Comparison of ENCODE assay signal across 10 cellular contexts in the genomic region with DNA sequence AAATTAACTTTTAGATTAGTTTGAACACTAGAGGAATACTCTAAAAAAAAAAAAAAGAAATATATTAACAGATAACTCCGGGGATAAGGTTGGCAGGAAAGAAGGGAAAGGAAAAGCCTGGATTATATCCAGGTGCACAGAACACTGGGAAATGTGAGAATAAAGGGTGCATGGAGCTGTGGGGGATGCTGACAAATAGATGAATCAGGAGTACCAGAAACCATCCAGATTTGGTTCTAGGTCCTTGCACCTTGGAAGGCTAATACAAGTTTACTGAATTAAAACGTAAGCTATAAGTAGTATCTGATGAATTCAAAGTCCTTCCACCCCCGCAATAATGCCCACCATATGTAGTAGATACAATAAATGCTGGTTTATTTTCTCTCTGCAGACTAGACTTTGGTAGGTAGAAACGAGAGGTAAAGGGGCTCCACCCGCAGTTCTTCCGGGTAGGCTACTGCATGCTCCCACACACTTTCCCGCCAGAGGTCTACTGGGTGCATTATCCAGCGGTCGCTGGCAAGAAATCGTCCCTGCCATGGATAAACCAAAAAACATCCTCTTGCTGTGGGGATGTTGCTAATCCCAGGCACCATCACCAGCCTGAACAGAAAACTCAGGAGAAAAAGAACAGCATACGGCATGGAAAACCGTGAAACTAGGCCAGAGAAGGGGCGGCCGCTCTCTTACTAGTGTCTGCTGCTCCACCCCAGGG. TPM values are rescaled to one million over a fixed set of nuclear protein-coding genes. Genes with fewer than 3 reads are reported as not detected.
DNase-seq lines count a peak whose midpoint lies in the region; ATAC-seq, FAIRE-seq and TF ChIP-seq lines count a peak whose summit lies in the region.
"Had no signal": no experiment of that assay in that cellular context is flagged by ENCODE, and none has a peak within 500 bp of the region (broad histone marks: within the 10 kb centered on the region; RNA-seq: fewer than 3 reads in every experiment).

No MANE protein-coding gene starts in this region.

- H4K20me1 ChIP-seq in H1 (replicated peaks in 1 of 2; ENCODE audit: control insufficient read depth in 1 of 2, insufficient read depth in 2 of 2, low read length in 2 of 2): no peaks in the 10 kb centered on the region

- no peak overlapping the region for H2AK5ac ChIP-seq in H1 (ENCODE audit: low read depth, low read length)

- H2BK120ac ChIP-seq in H1 (replicated peaks; ENCODE audit: low read depth, low read length): no peak overlapping the region

- no peak for FAIRE-seq in H1 (lab: Jason Lieb, UNC)

- peaks cover 19% of the 10 kb centered on the region; the same call in 1 of the 2 replicates for H3K23me2 ChIP-seq in H1 (ENCODE audit: low read depth, low read length)

- H3K23ac ChIP-seq in H1 (ENCODE audit: insufficient read length): no peak overlapping the region

- H3K27ac Mint-ChIP-seq in naive B cell: no peak overlapping the region
- H3K27ac Mint-ChIP-seq in activated naive CD4-positive, alpha-beta T cell treated with anti-CD3 and anti-CD28 coated beads, Interleukin-2, amount 50 U/mL, for 72 hours: no peak overlapping the region

- peaks cover 15 to 19% (median 16%) of the 10 kb centered on the region in 3 donors for H3K4me1 Mint-ChIP-seq in naive B cell

- peak overlapping the region; percentile 91 for H2AFZ ChIP-seq in H1 (ENCODE audit: low read length)

- H2BK5ac ChIP-seq in H1 (ENCODE audit: low read depth, low read length): no peak overlapping the region; the same call in 1 of the 2 replicates

- no peak overlapping the region for H2BK20ac ChIP-seq in H1 (ENCODE audit: low read length)

- no peak overlapping the region; the same call in 1 of the 2 replicates for H3K18ac ChIP-seq in H1 (ENCODE audit: extremely low read depth, low read length)

- ATAC-seq in Right ventricle myocardium superior (ENCODE audit: poor library complexity) (no peak), naive B cell (ENCODE audit: low read depth in 2 of 2) (no peak), HG03095 (IDR thresholded peaks at IDR 0.05; ENCODE audit: unreplicated experiment) (no peak)
- no peak for ATAC-seq in activated naive CD4-positive, alpha-beta T cell treated with anti-CD3 and anti-CD28 coated beads, Interleukin-2, amount 50 U/mL, for 72 hours

- H3K9me3 ChIP-seq in right atrium auricular region: peaks cover 0 to 6% of the 10 kb centered on the region in 2 donors
- H3K9me3 ChIP-seq in H1 (ENCODE audit: insufficient read depth in 2 of 2, low read depth in 1 of 2, low read length in 1 of 2): no peaks in the 10 kb centered on the region

- no peak overlapping the region for H2BK15ac ChIP-seq in H1 (ENCODE audit: low read length)

- H3K14ac ChIP-seq in H1 (ENCODE audit: insufficient read length): no peak overlapping the region

- no peak overlapping the region for H4K91ac ChIP-seq in H1 (replicated peaks; ENCODE audit: insufficient read length, low read length)

- no peaks in the 10 kb centered on the region for H3K36me3 Mint-ChIP-seq in naive B cell
- H3K36me3 Mint-ChIP-seq in activated naive CD4-positive, alpha-beta T cell treated with anti-CD3 and anti-CD28 coated beads, Interleukin-2, amount 50 U/mL, for 72 hours: no peaks in the 10 kb centered on the region

- no peak overlapping the region for H2BK12ac ChIP-seq in H1 (ENCODE audit: low read depth, low read length)

- H3K56ac ChIP-seq in H1 (replicated peaks; ENCODE audit: insufficient read length, low read depth, low read length): no peak overlapping the region

- no peak overlapping the region for H3K4ac ChIP-seq in H1 (replicated peaks; ENCODE audit: insufficient read length, low read depth, low read length)

- peaks cover 0 to 18% of the 10 kb centered on the region in 2 donors for H3K4me1 ChIP-seq in right atrium auricular region
- peaks cover 0 to 3% (median 0%) of the 10 kb centered on the region in 4 experiments; a peak in 1 of 7 replicates for H3K4me1 ChIP-seq in H1 (replicated peaks in 1 of 4; ENCODE audit: control insufficient read depth in 3 of 4, insufficient read depth in 4 of 4, low read length in 3 of 4)

- H3K4me3 ChIP-seq in right atrium auricular region: peak overlapping the region; percentile 62 to 78
- peak overlapping the region; percentile 61 to 77 (median 76) for H3K4me3 ChIP-seq in H1 (ENCODE audit: extremely low read depth in 1 of 4, insufficient read depth in 2 of 4, low read depth in 3 of 4, low read length in 4 of 4)

- no peaks in the 10 kb centered on the region for H3K79me1 ChIP-seq in H1 (ENCODE audit: low read depth, low read length)

- H3K9me3 Mint-ChIP-seq in naive B cell: peaks cover 0 to 6% (median 3%) of the 10 kb centered on the region in 7 donors
- H3K9me3 Mint-ChIP-seq in activated naive CD4-positive, alpha-beta T cell treated with anti-CD3 and anti-CD28 coated beads, Interleukin-2, amount 50 U/mL, for 72 hours: no peaks in the 10 kb centered on the region

- H3K27me3 ChIP-seq in right atrium auricular region: no peaks in the 10 kb centered on the region
- H3K27me3 ChIP-seq in H1 (replicated peaks in 1 of 4; ENCODE audit: control insufficient read depth in 3 of 4, extremely low read depth in 1 of 4, insufficient read depth in 3 of 4, low read length in 3 of 4): peaks cover 0 to 32% (median 26%) of the 10 kb centered on the region in 4 experiments; a peak in 6 of 7 replicates

- H4K5ac ChIP-seq in H1 (ENCODE audit: insufficient read length, low read depth, low read length): no peak overlapping the region

- CTCF ChIA-PET in H1 (lab: Charles Lee; ENCODE audit: partially characterized antibody): no interaction called here

- TF ChIP-seq RAD21 in H1 (IDR thresholded peaks at IDR 0.05 in 1 of 2, conservative IDR thresholded peaks at IDR 0.05 in 1 of 2; ENCODE audit: low read depth in 2 of 2, low read length in 2 of 2): no peak

- 40% methylated on average over 11 of the region's 14 CpGs; no CpG with 5 or more reads in 1 of the 2 experiments for WGBS in H1 (ENCODE audit: extremely low coverage in 1 of 2, insufficient coverage in 1 of 2, insufficient read length in 1 of 2, insufficient replicate concordance in 2 of 2, low coverage in 1 of 2, low lambda C conversion rate in 2 of 2, missing lambda C conversion rate in 1 of 2), 2 experiments

- TF ChIP-seq POLR2A in H1 (IDR thresholded peaks at IDR 0.05; ENCODE audit: control extremely low read depth in 1 of 2, low read depth in 2 of 2, low read length in 2 of 2): no peak

- no peak for TF ChIP-seq EP300 in H1 (IDR thresholded peaks at IDR 0.05; ENCODE audit: borderline replicate concordance in 1 of 2, low read depth in 2 of 2, low read length in 2 of 2)

- peak overlapping the region in 7 of 8 donors; percentile 66 to 92 (median 88) for H3K4me3 Mint-ChIP-seq in naive B cell

- POLR2A ChIA-PET in H1 (lab: Charles Lee; ENCODE audit: partially characterized antibody): no interaction called here

- no peaks in the 10 kb centered on the region for H3K79me2 ChIP-seq in H1 (ENCODE audit: control insufficient read depth in 1 of 2, insufficient read depth in 2 of 2, low read length in 2 of 2)

- DNase-seq in right atrium auricular region (ENCODE audit: low spot score) (no peak), Right ventricle myocardium superior (no peak), H1 (ENCODE audit: low read depth in 1 of 2, low spot score in 2 of 2) (no peak), naive B cell (no peak), T-helper 2 cell (no peak), HPDE6-E6E7 (ENCODE audit: extremely low spot score) (no peak)
- no peak for DNase-seq in activated naive CD4-positive, alpha-beta T cell treated with anti-CD3 and anti-CD28 coated beads, Interleukin-2, amount 50 U/mL, for 72 hours (ENCODE audit: low spot score in 2 of 2)
- DNase-seq: stimulated activated naive CD4-positive, alpha-beta T cell treated with Interleukin-2 at 50 U/mL for 16 hours; T-helper 1 cell had no signal

- H3K27ac ChIP-seq in right atrium auricular region: peak overlapping the region; percentile 89 to 91
- H3K27ac ChIP-seq in H1 (ENCODE audit: low read depth, low read length): no peak overlapping the region

- TF ChIP-seq CTCF in right atrium auricular region (IDR thresholded peaks at IDR 0.05): no peak
- TF ChIP-seq CTCF in H1 (IDR thresholded peaks at IDR 0.05; ENCODE audit: control extremely low read depth in 1 of 3, insufficient read depth in 1 of 3, low read depth in 1 of 3, low read length in 3 of 3): no peak

- H3K9ac ChIP-seq in H1 (replicated peaks in 1 of 4; ENCODE audit: extremely low read depth in 1 of 4, low read depth in 3 of 4, low read length in 3 of 4): no peak overlapping the region; a peak in 1 of 7 replicates

- intact Hi-C loops in Right ventricle myocardium superior (cut with DNase I): no loop called here

- H3K4me2 ChIP-seq in H1 (ENCODE audit: insufficient read depth in 1 of 2, low read depth in 2 of 2, low read length in 2 of 2): peak overlapping the region; percentile 96 to 99

- no peak overlapping the region for H4K8ac ChIP-seq in H1 (ENCODE audit: extremely low read depth, insufficient read depth, low read length)

- H3K36me3 ChIP-seq in right atrium auricular region: peaks cover 16% of the 10 kb centered on the region
- no peaks in the 10 kb centered on the region for H3K36me3 ChIP-seq in H1 (ENCODE audit: control insufficient read depth in 2 of 4, insufficient read depth in 4 of 4, low read length in 3 of 4)

- peaks cover 39 to 45% (median 44%) of the 10 kb centered on the region in 3 donors for H3K27me3 Mint-ChIP-seq in naive B cell

RNA-seq across cellular contexts. Expression of a gene that starts 1.6 kb away (rescaled TPM):
- total RNA-seq in right atrium auricular region: 10 to 100 TPM in 1 of 2 donors, 1 to 10 TPM in 1; 9.9 to 24.9 TPM
- 9.3 TPM for total RNA-seq in Right ventricle myocardium superior
- total RNA-seq in H1 (2021; fragmentation: NEBNext Ultra II Directional; extraction: Animal tissue kit (Norgen Biotek cat#: 25700)): 4.6 and 5.7 TPM in 2 replicates
- 5.0 and 7.0 TPM in 2 replicates for polyA plus RNA-seq in H1 (2011; rRNA removed)
- 5.7 TPM for polyA plus RNA-seq in H1 (2011; cell fraction: cytosol; rRNA removed)
- 2.4 TPM for polyA plus RNA-seq in H1 (2011; cell fraction: nucleus; rRNA removed)
- 4.1 to 5.5 TPM (median 5.0 TPM) in 4 replicates for polyA plus RNA-seq in H1 (2012, experiment 1 of 2)
- polyA plus RNA-seq in H1 (2012, experiment 2 of 2): 3.1 TPM
- 5.1 TPM for polyA plus RNA-seq in H1 (2013, experiment 1 of 2)
- 5.2 TPM for polyA plus RNA-seq in H1 (2013, experiment 2 of 2)
- polyA minus RNA-seq in H1 (2011; rRNA and poly(A)+ RNA removed): 3.4 and 3.5 TPM in 2 replicates
- 3.7 TPM for polyA minus RNA-seq in H1 (2011; cell fraction: cytosol; rRNA and poly(A)+ RNA removed)
- polyA minus RNA-seq in H1 (2011; cell fraction: nucleus; rRNA and poly(A)+ RNA removed): 2.6 TPM
- not detected for polyA plus RNA-seq in naive B cell (ENCODE audit: low read depth in 6 of 6)
- not detected for total RNA-seq in activated naive CD4-positive, alpha-beta T cell treated with anti-CD3 and anti-CD28 coated beads, Interleukin-2, amount 50 U/mL, for 72 hours

RNA-seq across cellular contexts. Expression of a gene that starts 47.0 kb away (rescaled TPM):
- total RNA-seq in right atrium auricular region: 1 to 10 TPM; 3.1 to 4.4 TPM
- 4.7 TPM for total RNA-seq in Right ventricle myocardium superior
- not detected in 2 replicates for total RNA-seq in H1 (2021; fragmentation: NEBNext Ultra II Directional; extraction: Animal tissue kit (Norgen Biotek cat#: 25700))
- not detected in 2 replicates for polyA plus RNA-seq in H1 (2011; rRNA removed)
- not detected for polyA plus RNA-seq in H1 (2011; cell fraction: cytosol; rRNA removed)
- polyA plus RNA-seq in H1 (2011; cell fraction: nucleus; rRNA removed): not detected
- not detected in 4 replicates for polyA plus RNA-seq in H1 (2012, experiment 1 of 2)
- polyA plus RNA-seq in H1 (2012, experiment 2 of 2): not detected
- polyA plus RNA-seq in H1 (2013, experiment 1 of 2): not detected
- not detected for polyA plus RNA-seq in H1 (2013, experiment 2 of 2)
- not detected in 2 replicates for polyA minus RNA-seq in H1 (2011; rRNA and poly(A)+ RNA removed)
- polyA minus RNA-seq in H1 (2011; cell fraction: cytosol; rRNA and poly(A)+ RNA removed): not detected
- not detected for polyA minus RNA-seq in H1 (2011; cell fraction: nucleus; rRNA and poly(A)+ RNA removed)
- polyA plus RNA-seq in naive B cell (ENCODE audit: low read depth in 6 of 6): 100 to 1,000 TPM in 4 of 6 donors, 10 to 100 TPM in 2; 69.0 to 215 (median 129) TPM
- total RNA-seq in activated naive CD4-positive, alpha-beta T cell treated with anti-CD3 and anti-CD28 coated beads, Interleukin-2, amount 50 U/mL, for 72 hours: 1 to 10 TPM in 1 of 2 donors, under 1 TPM in 1; 0.88 to 1.4 TPM
